ENCODE assay signal across 1 cellular context in genomic region chr19:37933965-37934364, GRCh38.
TF ChIP-seq lines count a peak whose summit lies in the region.

No MANE protein-coding gene starts in this region.

TF ChIP-seq in HepG2, 621 proteins besides CTCF, POLR2A, EP300 and RAD21 (continued from another document and continues in another):
- peak; percentile 24; the same call in 1 of the 2 replicates for TF ChIP-seq HMG20A (CRISPR knock-in tag; IDR thresholded peaks at IDR 0.05; ENCODE audit: borderline replicate concordance)
- TF ChIP-seq THAP11 (CRISPR knock-in tag; IDR thresholded peaks at IDR 0.05), result peak; percentile 76
- no peak for TF ChIP-seq ZNF619 (CRISPR knock-in tag; IDR thresholded peaks at IDR 0.05)
- no peak for TF ChIP-seq TCF7 (IDR thresholded peaks at IDR 0.05; ENCODE audit: low read depth)
- TF ChIP-seq ZBTB20 (CRISPR knock-in tag; IDR thresholded peaks at IDR 0.05; ENCODE audit: borderline replicate concordance, low read depth), result peak; percentile 48; the same call in 1 of the 2 replicates
- TF ChIP-seq HNF4G (IDR thresholded peaks at IDR 0.05; ENCODE audit: borderline replicate concordance, low read depth, low read length), result peak; percentile 73
- 0 out of 2 replicates have a peak, but pooled peaks have one; percentile 31 for TF ChIP-seq HNF4G (CRISPR knock-in tag; IDR thresholded peaks at IDR 0.05; ENCODE audit: borderline replicate concordance, low read depth)
- no peak for TF ChIP-seq BHLHE40 (IDR thresholded peaks at IDR 0.05; ENCODE audit: low read length)
- TF ChIP-seq FOXK2 (IDR thresholded peaks at IDR 0.05), result no peak
- peak; percentile 32; the same call in 1 of the 2 replicates for TF ChIP-seq ZFX (CRISPR knock-in tag; IDR thresholded peaks at IDR 0.05; ENCODE audit: low read depth)
- no peak for TF ChIP-seq RBAK (CRISPR knock-in tag; IDR thresholded peaks at IDR 0.05)
- no peak for TF ChIP-seq SNAPC5 (CRISPR knock-in tag; IDR thresholded peaks at IDR 0.05; ENCODE audit: borderline replicate concordance)
- TF ChIP-seq ZNF33A (CRISPR knock-in tag; IDR thresholded peaks at IDR 0.05; ENCODE audit: borderline replicate concordance), result no peak
- no peak for TF ChIP-seq ELF4 (CRISPR knock-in tag; IDR thresholded peaks at IDR 0.05; ENCODE audit: borderline replicate concordance)
- TF ChIP-seq MTA1 (CRISPR knock-in tag; IDR thresholded peaks at IDR 0.05; ENCODE audit: borderline replicate concordance), result no peak
- 0 out of 2 replicates have a peak, but pooled peaks have one; percentile 11 for TF ChIP-seq ZMYM3 (CRISPR knock-in tag; IDR thresholded peaks at IDR 0.05)
- TF ChIP-seq CREB1 (IDR thresholded peaks at IDR 0.05), result no peak; the same call in 1 of the 2 replicates
- TF ChIP-seq CREB1 (CRISPR knock-in tag; IDR thresholded peaks at IDR 0.05), result no peak; the same call in 1 of the 2 replicates
- peak in 1 of 2 experiments; percentile 48; a peak in 1 of 4 replicates for TF ChIP-seq HMGXB4 (CRISPR knock-in tag; IDR thresholded peaks at IDR 0.05; ENCODE audit: borderline replicate concordance in 1 of 2, low read depth in 1 of 2)
- TF ChIP-seq GATAD2A (CRISPR knock-in tag; IDR thresholded peaks at IDR 0.05), result peak; percentile 65
- TF ChIP-seq MYC (CRISPR knock-in tag; IDR thresholded peaks at IDR 0.05; ENCODE audit: borderline replicate concordance), result peak; percentile 57; the same call in 1 of the 2 replicates
- TF ChIP-seq ZKSCAN8 (CRISPR knock-in tag; IDR thresholded peaks at IDR 0.05; ENCODE audit: borderline replicate concordance), result no peak
- peak; percentile 52 for TF ChIP-seq MED1 (CRISPR knock-in tag; IDR thresholded peaks at IDR 0.05)
- TF ChIP-seq, protein P1, sequence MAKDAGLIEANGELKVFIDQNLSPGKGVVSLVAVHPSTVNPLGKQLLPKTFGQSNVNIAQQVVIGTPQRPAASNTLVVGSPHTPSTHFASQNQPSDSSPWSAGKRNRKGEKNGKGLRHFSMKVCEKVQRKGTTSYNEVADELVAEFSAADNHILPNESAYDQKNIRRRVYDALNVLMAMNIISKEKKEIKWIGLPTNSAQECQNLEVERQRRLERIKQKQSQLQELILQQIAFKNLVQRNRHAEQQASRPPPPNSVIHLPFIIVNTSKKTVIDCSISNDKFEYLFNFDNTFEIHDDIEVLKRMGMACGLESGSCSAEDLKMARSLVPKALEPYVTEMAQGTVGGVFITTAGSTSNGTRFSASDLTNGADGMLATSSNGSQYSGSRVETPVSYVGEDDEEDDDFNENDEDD (CRISPR knock-in tag; IDR thresholded peaks at IDR 0.05; ENCODE audit: borderline replicate concordance), result peak; percentile 70; the same call in 1 of the 2 replicates
- no peak for TF ChIP-seq ZFP1 (CRISPR knock-in tag; IDR thresholded peaks at IDR 0.05)
- TF ChIP-seq HNF4A (CRISPR knock-in tag; IDR thresholded peaks at IDR 0.05), result peak; percentile 95
- no peak for TF ChIP-seq DDIT3 (CRISPR knock-in tag; IDR thresholded peaks at IDR 0.05)
- TF ChIP-seq RARA (CRISPR knock-in tag; IDR thresholded peaks at IDR 0.05), result peak; percentile 55
- TF ChIP-seq ZNF34 (CRISPR knock-in tag; IDR thresholded peaks at IDR 0.05; ENCODE audit: borderline replicate concordance), result no peak
- peak; percentile 80; the same call in 1 of the 2 replicates for TF ChIP-seq MEIS2 (CRISPR knock-in tag; IDR thresholded peaks at IDR 0.05)
- no peak for TF ChIP-seq NFATC3 (CRISPR knock-in tag; IDR thresholded peaks at IDR 0.05)
- TF ChIP-seq SMARCE1 (IDR thresholded peaks at IDR 0.05; ENCODE audit: borderline replicate concordance), result no peak
- TF ChIP-seq ELF1 (CRISPR knock-in tag; IDR thresholded peaks at IDR 0.05), result 0 out of 2 replicates have a peak, but pooled peaks have one; percentile 18
- TF ChIP-seq, protein P2, sequence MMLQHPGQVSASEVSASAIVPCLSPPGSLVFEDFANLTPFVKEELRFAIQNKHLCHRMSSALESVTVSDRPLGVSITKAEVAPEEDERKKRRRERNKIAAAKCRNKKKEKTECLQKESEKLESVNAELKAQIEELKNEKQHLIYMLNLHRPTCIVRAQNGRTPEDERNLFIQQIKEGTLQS (CRISPR knock-in tag; IDR thresholded peaks at IDR 0.05), result peak; percentile 66
- peak; percentile 72 for TF ChIP-seq SAP130 (CRISPR knock-in tag; IDR thresholded peaks at IDR 0.05; ENCODE audit: low read depth)
- 0 out of 2 replicates have a peak, but pooled peaks have one; percentile 13 for TF ChIP-seq ZNF547 (CRISPR knock-in tag; IDR thresholded peaks at IDR 0.05)
- TF ChIP-seq ELF3 (CRISPR knock-in tag; IDR thresholded peaks at IDR 0.05), result peak; percentile 64
- no peak for TF ChIP-seq ZNF274 (CRISPR knock-in tag; IDR thresholded peaks at IDR 0.05)
- TF ChIP-seq CREM (IDR thresholded peaks at IDR 0.05), result 0 out of 2 replicates have a peak, but pooled peaks have one; percentile 26
- no peak for TF ChIP-seq CREM (CRISPR knock-in tag; IDR thresholded peaks at IDR 0.05)
- TF ChIP-seq, protein P3, sequence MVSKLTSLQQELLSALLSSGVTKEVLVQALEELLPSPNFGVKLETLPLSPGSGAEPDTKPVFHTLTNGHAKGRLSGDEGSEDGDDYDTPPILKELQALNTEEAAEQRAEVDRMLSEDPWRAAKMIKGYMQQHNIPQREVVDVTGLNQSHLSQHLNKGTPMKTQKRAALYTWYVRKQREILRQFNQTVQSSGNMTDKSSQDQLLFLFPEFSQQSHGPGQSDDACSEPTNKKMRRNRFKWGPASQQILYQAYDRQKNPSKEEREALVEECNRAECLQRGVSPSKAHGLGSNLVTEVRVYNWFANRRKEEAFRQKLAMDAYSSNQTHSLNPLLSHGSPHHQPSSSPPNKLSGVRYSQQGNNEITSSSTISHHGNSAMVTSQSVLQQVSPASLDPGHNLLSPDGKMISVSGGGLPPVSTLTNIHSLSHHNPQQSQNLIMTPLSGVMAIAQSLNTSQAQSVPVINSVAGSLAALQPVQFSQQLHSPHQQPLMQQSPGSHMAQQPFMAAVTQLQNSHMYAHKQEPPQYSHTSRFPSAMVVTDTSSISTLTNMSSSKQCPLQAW (CRISPR knock-in tag; IDR thresholded peaks at IDR 0.05), result peak; percentile 70
- TF ChIP-seq TBP (CRISPR knock-in tag; IDR thresholded peaks at IDR 0.05), result no peak
- TF ChIP-seq, protein P4, sequence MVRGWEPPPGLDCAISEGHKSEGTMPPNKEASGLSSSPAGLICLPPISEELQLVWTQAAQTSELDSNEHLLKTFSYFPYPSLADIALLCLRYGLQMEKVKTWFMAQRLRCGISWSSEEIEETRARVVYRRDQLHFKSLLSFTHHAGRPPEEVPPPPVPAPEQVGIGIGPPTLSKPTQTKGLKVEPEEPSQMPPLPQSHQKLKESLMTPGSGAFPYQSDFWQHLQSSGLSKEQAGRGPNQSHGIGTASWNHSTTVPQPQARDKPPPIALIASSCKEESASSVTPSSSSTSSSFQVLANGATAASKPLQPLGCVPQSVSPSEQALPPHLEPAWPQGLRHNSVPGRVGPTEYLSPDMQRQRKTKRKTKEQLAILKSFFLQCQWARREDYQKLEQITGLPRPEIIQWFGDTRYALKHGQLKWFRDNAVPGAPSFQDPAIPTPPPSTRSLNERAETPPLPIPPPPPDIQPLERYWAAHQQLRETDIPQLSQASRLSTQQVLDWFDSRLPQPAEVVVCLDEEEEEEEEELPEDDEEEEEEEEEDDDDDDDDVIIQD (CRISPR knock-in tag; IDR thresholded peaks at IDR 0.05; ENCODE audit: low read depth), result peak; percentile 49; the same call in 1 of the 2 replicates
- peak; percentile 53; the same call in 1 of the 2 replicates for TF ChIP-seq NR2F6 (IDR thresholded peaks at IDR 0.05)
- peak; percentile 77 for TF ChIP-seq NR2F6 (CRISPR knock-in tag; IDR thresholded peaks at IDR 0.05)
- TF ChIP-seq BCL6 (CRISPR knock-in tag; IDR thresholded peaks at IDR 0.05), result peak; percentile 76
- 0 out of 2 replicates have a peak, but pooled peaks have one; percentile 36 for TF ChIP-seq MYPOP (CRISPR knock-in tag; IDR thresholded peaks at IDR 0.05)
- TF ChIP-seq ISL2 (CRISPR knock-in tag; IDR thresholded peaks at IDR 0.05), result no peak
- 0 out of 2 replicates have a peak, but pooled peaks have one; percentile 15 for TF ChIP-seq ERF (CRISPR knock-in tag; IDR thresholded peaks at IDR 0.05)
- peak; percentile 82; the same call in 1 of the 2 replicates for TF ChIP-seq TBX2 (CRISPR knock-in tag; IDR thresholded peaks at IDR 0.05; ENCODE audit: borderline replicate concordance)
- TF ChIP-seq RXRB (CRISPR knock-in tag; IDR thresholded peaks at IDR 0.05; ENCODE audit: borderline replicate concordance), result peak; percentile 91
- no peak for TF ChIP-seq ZNF414 (CRISPR knock-in tag; IDR thresholded peaks at IDR 0.05)
- TF ChIP-seq, protein P5, sequence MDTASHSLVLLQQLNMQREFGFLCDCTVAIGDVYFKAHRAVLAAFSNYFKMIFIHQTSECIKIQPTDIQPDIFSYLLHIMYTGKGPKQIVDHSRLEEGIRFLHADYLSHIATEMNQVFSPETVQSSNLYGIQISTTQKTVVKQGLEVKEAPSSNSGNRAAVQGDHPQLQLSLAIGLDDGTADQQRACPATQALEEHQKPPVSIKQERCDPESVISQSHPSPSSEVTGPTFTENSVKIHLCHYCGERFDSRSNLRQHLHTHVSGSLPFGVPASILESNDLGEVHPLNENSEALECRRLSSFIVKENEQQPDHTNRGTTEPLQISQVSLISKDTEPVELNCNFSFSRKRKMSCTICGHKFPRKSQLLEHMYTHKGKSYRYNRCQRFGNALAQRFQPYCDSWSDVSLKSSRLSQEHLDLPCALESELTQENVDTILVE (CRISPR knock-in tag; IDR thresholded peaks at IDR 0.05), result no peak
- peak; percentile 56; the same call in 1 of the 2 replicates for TF ChIP-seq ZNF264 (CRISPR knock-in tag; IDR thresholded peaks at IDR 0.05)
- TF ChIP-seq, protein P6, sequence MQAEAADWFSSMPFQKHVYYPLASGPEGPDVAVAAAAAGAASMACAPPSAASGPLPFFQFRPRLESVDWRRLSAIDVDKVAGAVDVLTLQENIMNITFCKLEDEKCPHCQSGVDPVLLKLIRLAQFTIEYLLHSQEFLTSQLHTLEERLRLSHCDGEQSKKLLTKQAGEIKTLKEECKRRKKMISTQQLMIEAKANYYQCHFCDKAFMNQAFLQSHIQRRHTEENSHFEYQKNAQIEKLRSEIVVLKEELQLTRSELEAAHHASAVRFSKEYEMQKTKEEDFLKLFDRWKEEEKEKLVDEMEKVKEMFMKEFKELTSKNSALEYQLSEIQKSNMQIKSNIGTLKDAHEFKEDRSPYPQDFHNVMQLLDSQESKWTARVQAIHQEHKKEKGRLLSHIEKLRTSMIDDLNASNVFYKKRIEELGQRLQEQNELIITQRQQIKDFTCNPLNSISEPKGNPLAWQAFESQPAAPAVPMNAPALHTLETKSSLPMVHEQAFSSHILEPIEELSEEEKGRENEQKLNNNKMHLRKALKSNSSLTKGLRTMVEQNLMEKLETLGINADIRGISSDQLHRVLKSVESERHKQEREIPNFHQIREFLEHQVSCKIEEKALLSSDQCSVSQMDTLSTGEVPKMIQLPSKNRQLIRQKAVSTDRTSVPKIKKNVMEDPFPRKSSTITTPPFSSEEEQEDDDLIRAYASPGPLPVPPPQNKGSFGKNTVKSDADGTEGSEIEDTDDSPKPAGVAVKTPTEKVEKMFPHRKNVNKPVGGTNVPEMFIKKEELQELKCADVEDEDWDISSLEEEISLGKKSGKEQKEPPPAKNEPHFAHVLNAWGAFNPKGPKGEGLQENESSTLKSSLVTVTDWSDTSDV (CRISPR knock-in tag; IDR thresholded peaks at IDR 0.05), result no peak
- TF ChIP-seq MAFK (conservative IDR thresholded peaks at IDR 0.05 in 1 of 2, IDR thresholded peaks at IDR 0.05 in 1 of 2; ENCODE audit: low read length in 2 of 2), result 0 out of 4 replicates have a peak, but pooled peaks of 1 of the 2 experiments have one; percentile 22
- TF ChIP-seq, protein P7, sequence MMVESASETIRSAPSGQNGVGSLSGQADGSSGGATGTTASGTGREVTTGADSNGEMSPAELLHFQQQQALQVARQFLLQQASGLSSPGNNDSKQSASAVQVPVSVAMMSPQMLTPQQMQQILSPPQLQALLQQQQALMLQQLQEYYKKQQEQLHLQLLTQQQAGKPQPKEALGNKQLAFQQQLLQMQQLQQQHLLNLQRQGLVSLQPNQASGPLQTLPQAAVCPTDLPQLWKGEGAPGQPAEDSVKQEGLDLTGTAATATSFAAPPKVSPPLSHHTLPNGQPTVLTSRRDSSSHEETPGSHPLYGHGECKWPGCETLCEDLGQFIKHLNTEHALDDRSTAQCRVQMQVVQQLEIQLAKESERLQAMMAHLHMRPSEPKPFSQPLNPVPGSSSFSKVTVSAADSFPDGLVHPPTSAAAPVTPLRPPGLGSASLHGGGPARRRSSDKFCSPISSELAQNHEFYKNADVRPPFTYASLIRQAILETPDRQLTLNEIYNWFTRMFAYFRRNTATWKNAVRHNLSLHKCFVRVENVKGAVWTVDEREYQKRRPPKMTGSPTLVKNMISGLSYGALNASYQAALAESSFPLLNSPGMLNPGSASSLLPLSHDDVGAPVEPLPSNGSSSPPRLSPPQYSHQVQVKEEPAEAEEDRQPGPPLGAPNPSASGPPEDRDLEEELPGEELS (CRISPR knock-in tag; IDR thresholded peaks at IDR 0.05), result peak; percentile 57; the same call in 1 of the 2 replicates
- TF ChIP-seq RXRA (CRISPR knock-in tag; IDR thresholded peaks at IDR 0.05), result peak; percentile 91
- no peak for TF ChIP-seq ZNF83 (CRISPR knock-in tag; IDR thresholded peaks at IDR 0.05; ENCODE audit: borderline replicate concordance)
